In genomic region chr15:64690578-64691296, GRCh38 we compare ENCODE assay signal across 10 cellular contexts.
DNase-seq lines count a peak whose midpoint lies in the region; ATAC-seq and TF ChIP-seq lines count a peak whose summit lies in the region.
"Had no signal": no experiment of that assay in that cellular context is flagged by ENCODE, and none has a peak within 500 bp of the region (broad histone marks: within the 10 kb centered on the region; RNA-seq: fewer than 3 reads in every experiment).

No MANE protein-coding gene starts in this region.

- no TSS peak for BruUV-seq in PC-3 (replicated peaks; lab: Mats Ljungman, UMichigan)

- POLR2A ChIA-PET in PC-3 (lab: Charles Lee; ENCODE audit: unreplicated experiment), result no interaction called here
- POLR2A ChIA-PET in RWPE1 (lab: Yijun Ruan, JAX; ENCODE audit: low non-redundant PET), result no interaction called here

- H3K27ac ChIP-seq in PC-3 (ENCODE audit: low read length), result no peak overlapping the region
- no peak overlapping the region for H3K27ac ChIP-seq in RWPE1

- no peaks in the 10 kb centered on the region for H3K9me2 ChIP-seq in PC-3 (replicated peaks; ENCODE audit: low read length)

- ATAC-seq in PC-3, result no peak

- DNase-seq in GM12865 (ENCODE audit: low read depth) (no peak), PC-3 (no peak), fibroblast of pulmonary artery (ENCODE audit: low read depth) (no peak), retinal pigment epithelial cell (ENCODE audit: low read depth) (no peak), NCI-H128 (lab: John Stamatoyannopoulos, UW; ENCODE audit: unreplicated experiment) (no peak), RWPE1 (ENCODE audit: low spot score) (no peak), NK-92 (lab: John Stamatoyannopoulos, UW; ENCODE audit: unreplicated experiment) (no peak), DMS53 (lab: John Stamatoyannopoulos, UW) (no peak)
- DNase-seq: hypothalamus, NCI-H2171 had no signal

- peaks cover 10% of the 10 kb centered on the region; the same call in 1 of the 2 replicates for H3K79me2 ChIP-seq in PC-3 (ENCODE audit: low read length)

- peaks cover 7% of the 10 kb centered on the region; the same call in 1 of the 2 replicates for H3K36me3 ChIP-seq in PC-3 (ENCODE audit: low read depth, low read length)

- H3K9ac ChIP-seq in PC-3 (ENCODE audit: low read length), result no peak overlapping the region

- no peaks in the 10 kb centered on the region for H3K27me3 ChIP-seq in PC-3 (ENCODE audit: low read length)

- intact Hi-C loops in PC-3 (cut with micrococcal nuclease), result no loop called here

- no peaks in the 10 kb centered on the region for H3F3A ChIP-seq in PC-3 (ENCODE audit: low read length, unreplicated experiment)

- peaks cover 4% of the 10 kb centered on the region; the same call in 1 of the 2 replicates for H3K4me1 ChIP-seq in PC-3 (ENCODE audit: insufficient read depth, low read length)

- H3K4me3 ChIP-seq in GM12865 (ENCODE audit: low read depth, low read length) (no peak overlapping the region), PC-3 (ENCODE audit: low read length) (no peak overlapping the region), fibroblast of pulmonary artery (replicated peaks; ENCODE audit: low read depth, low read length) (no peak overlapping the region), retinal pigment epithelial cell (ENCODE audit: low read length) (no peak overlapping the region)

- no peaks in the 10 kb centered on the region for H3K9me3 ChIP-seq in PC-3 (ENCODE audit: low read length)

- H2AFZ ChIP-seq in PC-3 (ENCODE audit: low read length), result no peak overlapping the region

- TF ChIP-seq CTCF in GM12865 (IDR thresholded peaks at IDR 0.05; ENCODE audit: insufficient read depth, low read depth, low read length, missing control alignments) (peak; percentile 7), PC-3 (conservative IDR thresholded peaks at IDR 0.05; ENCODE audit: low read depth, low read length) (peak; percentile 28; the same call in 1 of the 2 replicates), fibroblast of pulmonary artery (IDR thresholded peaks at IDR 0.05; ENCODE audit: low read length, missing control alignments) (peak; percentile 11), retinal pigment epithelial cell (conservative IDR thresholded peaks at IDR 0.05; ENCODE audit: low read depth, low read length) (peak; percentile 8), RWPE1 (conservative IDR thresholded peaks at IDR 0.05; ENCODE audit: low read depth) (no peak)

- no peaks in the 10 kb centered on the region for H4K20me1 ChIP-seq in PC-3 (ENCODE audit: low read length)

- H3K4me2 ChIP-seq in PC-3 (ENCODE audit: low read length), result no peak overlapping the region

- CTCF ChIA-PET in PC-3 (lab: Charles Lee), result interaction anchor here (0.6 to 1.2 kb wide), 3 partner anchors 37 to 1523 kb away, joined by 4 to 9 read pairs (median 7); no protein-coding TSS in a partner anchor
- CTCF ChIA-PET in RWPE1 (lab: Yijun Ruan, JAX), result interaction anchor here (0.6 to 2.8 kb wide), 8 partner anchors 9 to 537 kb away, joined by 3 to 17 read pairs (median 4); no protein-coding TSS in a partner anchor
